Comparison of ENCODE assay signal across 14 cellular contexts in the genomic region with DNA sequence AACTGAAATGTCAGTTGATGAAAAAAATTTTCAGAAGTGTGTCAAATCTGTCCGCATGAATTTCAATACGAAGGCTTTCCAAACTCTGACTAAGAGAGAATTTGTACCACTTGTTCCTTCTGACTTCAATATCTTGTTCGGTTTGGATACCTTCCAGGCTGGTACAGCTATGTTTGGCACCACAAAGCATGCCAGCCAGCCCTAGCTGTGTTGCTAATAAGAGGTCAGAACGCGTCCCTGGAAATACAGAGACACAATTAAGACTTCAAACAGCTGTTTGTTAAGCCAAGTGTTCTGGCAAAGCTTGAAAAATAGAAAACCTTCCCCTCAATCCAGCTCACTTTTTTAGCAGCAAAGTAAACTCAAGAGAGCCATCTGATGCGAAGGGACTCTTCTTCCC. TPM values are rescaled to one million over a fixed set of nuclear protein-coding genes. Genes with fewer than 3 reads are reported as not detected.
DNase-seq lines count a peak whose midpoint lies in the region; ATAC-seq, FAIRE-seq and TF ChIP-seq lines count a peak whose summit lies in the region.
"Had no signal": no experiment of that assay in that cellular context is flagged by ENCODE, and none has a peak within 500 bp of the region (broad histone marks: within the 10 kb centered on the region; RNA-seq: fewer than 3 reads in every experiment).

No MANE protein-coding gene starts in this region.

- TF ChIP-seq CTCF in HepG2 (CRISPR knock-in tag; IDR thresholded peaks at IDR 0.05) = no peak

- no peak overlapping the region for H3K9ac ChIP-seq in HepG2 (ENCODE audit: insufficient read depth, low read depth, low read length)
- no peak overlapping the region for H3K9ac ChIP-seq in stomach smooth muscle (ENCODE audit: low read length in 2 of 2)

- H4K20me1 ChIP-seq in HepG2 (ENCODE audit: insufficient read depth, low read length) = no peaks in the 10 kb centered on the region; the same call in 1 of the 2 replicates

- POLR2A ChIA-PET in HepG2 (lab: Yijun Ruan, JAX) = interaction anchor here (1.2 to 1.5 kb wide), 2 partner anchors 24 to 81 kb away, joined by 3 to 4 read pairs; a partner anchor contains a TSS

- CTCF ChIA-PET in HepG2 (lab: Yijun Ruan, JAX; ENCODE audit: low intra/inter-chr PET ratio, low total read pairs) = no interaction called here

- no peak overlapping the region for H3K4me3 ChIP-seq in HepG2 (replicated peaks in 1 of 3; ENCODE audit: insufficient read depth in 1 of 3, low read depth in 2 of 3, low read length in 3 of 3)
- H3K4me3 ChIP-seq in stomach smooth muscle (ENCODE audit: low read length in 2 of 2) = peak overlapping the region in 1 of 2 donors; percentile 44
- H3K4me3 ChIP-seq: lung had no signal

- no peaks in the 10 kb centered on the region for H3K27me3 ChIP-seq in HepG2 (ENCODE audit: control insufficient read depth in 1 of 2, insufficient read depth in 2 of 2, low read length in 2 of 2)
- H3K27me3 ChIP-seq in stomach smooth muscle (ENCODE audit: control insufficient read depth in 1 of 2, insufficient read depth in 2 of 2, low read length in 2 of 2) = no peaks in the 10 kb centered on the region
- H3K27me3 ChIP-seq: foreskin keratinocyte had no signal

- H3K79me2 ChIP-seq in HepG2 (ENCODE audit: insufficient read depth, low read length) = peaks cover 94% of the 10 kb centered on the region

- peak overlapping the region; percentile 46 for H3K27ac ChIP-seq in caudate nucleus (ENCODE audit: low read depth, low read length)
- no peak overlapping the region for H3K27ac ChIP-seq in HepG2 (ENCODE audit: extremely low read length, insufficient read depth, low read length)
- peak overlapping the region; percentile 46 for H3K27ac ChIP-seq in stomach smooth muscle (ENCODE audit: low read length)
- H3K27ac ChIP-seq: foreskin keratinocyte, RWPE1 had no signal

- TF ChIP-seq POLR2A in HepG2 (IDR thresholded peaks at IDR 0.05; ENCODE audit: insufficient read depth in 1 of 2, low read depth in 2 of 2, low read length in 2 of 2) = no peak

- 83% methylated on average over 6 of the region's 6 CpGs for WGBS in HepG2 (ENCODE audit: low lambda C conversion rate)

- H2AFZ ChIP-seq in HepG2 (ENCODE audit: low read length) = no peak overlapping the region

- ATAC-seq in HepG2 (no peak), GM21390 (IDR thresholded peaks at IDR 0.05; ENCODE audit: unreplicated experiment) (no peak), GM19463 (IDR thresholded peaks at IDR 0.05; ENCODE audit: unreplicated experiment) (no peak)
- ATAC-seq: foreskin keratinocyte had no signal

- no peak for FAIRE-seq in HepG2 (lab: Jason Lieb, UNC)
- FAIRE-seq: colon, small intestine had no signal

- TF ChIP-seq EP300 in HepG2 (IDR thresholded peaks at IDR 0.05; ENCODE audit: low read depth in 2 of 2, low read length in 2 of 2) (no peak), HepG2 (CRISPR knock-in tag; IDR thresholded peaks at IDR 0.05; ENCODE audit: borderline replicate concordance) (no peak)

- H3K4me1 ChIP-seq in HepG2 (ENCODE audit: insufficient read depth, low read length) = peaks cover 45% of the 10 kb centered on the region
- H3K4me1 ChIP-seq in stomach smooth muscle (ENCODE audit: control insufficient read depth, insufficient read depth, low read length) = peaks cover 9% of the 10 kb centered on the region

- BruUV-seq in HepG2 (replicated peaks; lab: Mats Ljungman, UMichigan) = TSS peak; percentile 13

- TF ChIP-seq RAD21 in HepG2 (CRISPR knock-in tag; IDR thresholded peaks at IDR 0.05) = no peak

- no peaks in the 10 kb centered on the region for H3K9me3 ChIP-seq in HepG2 (ENCODE audit: low read length)
- H3K9me3 ChIP-seq in stomach smooth muscle (ENCODE audit: control insufficient read depth in 2 of 2, low read length in 2 of 2) = no peaks in the 10 kb centered on the region

- in situ Hi-C loops in HepG2 (cut with HindIII; ENCODE audit: extremely low pct_ligation_motif_present, low pct_unique_long_range_greater_than_20kb) = no loop called here

- peaks cover 7 to 13% of the 10 kb centered on the region in 2 experiments for H3K36me3 ChIP-seq in HepG2 (replicated peaks in 1 of 2; ENCODE audit: control insufficient read depth in 1 of 2, insufficient read depth in 2 of 2, low read length in 2 of 2)
- peaks cover 0 to 3% of the 10 kb centered on the region in 2 donors for H3K36me3 ChIP-seq in stomach smooth muscle (ENCODE audit: control insufficient read depth in 2 of 2, insufficient read depth in 2 of 2, low read length in 2 of 2)

- no peak overlapping the region for H3K4me2 ChIP-seq in HepG2 (ENCODE audit: low read depth, low read length)

- intact Hi-C loops in HepG2 (cut with micrococcal nuclease; ENCODE audit: unreplicated experiment) = no loop called here

- DNase-seq in NCI-H446 treated with DMSO at 0.1 percent for 48 hours (lab: John Stamatoyannopoulos, UW) (peak; percentile 67), caudate nucleus (lab: John Stamatoyannopoulos, UW) (peak in 9 of 61 donors; percentile 3 to 58 (median 11)), HepG2 (ENCODE audit: low spot score) (no peak), NCI-H2081 (lab: John Stamatoyannopoulos, UW) (no peak)
- DNase-seq in activated CD8-positive, alpha-beta memory T cell treated with anti-CD3 and anti-CD28 coated beads, Interleukin-2, amount 50 U/mL, for 4 hours = no peak
- DNase-seq: foreskin keratinocyte, KBM-7, small intestine had no signal

TF ChIP-seq in HepG2, 621 proteins besides CTCF, POLR2A, EP300 and RAD21 (continues in another document):
- no peak for TF ChIP-seq PITX1 (CRISPR knock-in tag; IDR thresholded peaks at IDR 0.05)
- TF ChIP-seq MLLT10 (CRISPR knock-in tag; IDR thresholded peaks at IDR 0.05) = no peak
- no peak for TF ChIP-seq MZF1 (CRISPR knock-in tag; IDR thresholded peaks at IDR 0.05; ENCODE audit: borderline replicate concordance)
- no peak for TF ChIP-seq EZH2 (conservative IDR thresholded peaks at IDR 0.05; ENCODE audit: low read depth, low read length)
- TF ChIP-seq MTF1 (CRISPR knock-in tag; IDR thresholded peaks at IDR 0.05) = no peak
- TF ChIP-seq ATM (IDR thresholded peaks at IDR 0.05; ENCODE audit: borderline replicate concordance) = no peak
- TF ChIP-seq ZNF644 (CRISPR knock-in tag; IDR thresholded peaks at IDR 0.05; ENCODE audit: low read depth) = no peak
- TF ChIP-seq ZNF547 (CRISPR knock-in tag; IDR thresholded peaks at IDR 0.05) = no peak
- no peak for TF ChIP-seq ZNF160 (CRISPR knock-in tag; IDR thresholded peaks at IDR 0.05)
- TF ChIP-seq ARNTL (CRISPR knock-in tag; IDR thresholded peaks at IDR 0.05) = no peak
- TF ChIP-seq, protein P1, sequence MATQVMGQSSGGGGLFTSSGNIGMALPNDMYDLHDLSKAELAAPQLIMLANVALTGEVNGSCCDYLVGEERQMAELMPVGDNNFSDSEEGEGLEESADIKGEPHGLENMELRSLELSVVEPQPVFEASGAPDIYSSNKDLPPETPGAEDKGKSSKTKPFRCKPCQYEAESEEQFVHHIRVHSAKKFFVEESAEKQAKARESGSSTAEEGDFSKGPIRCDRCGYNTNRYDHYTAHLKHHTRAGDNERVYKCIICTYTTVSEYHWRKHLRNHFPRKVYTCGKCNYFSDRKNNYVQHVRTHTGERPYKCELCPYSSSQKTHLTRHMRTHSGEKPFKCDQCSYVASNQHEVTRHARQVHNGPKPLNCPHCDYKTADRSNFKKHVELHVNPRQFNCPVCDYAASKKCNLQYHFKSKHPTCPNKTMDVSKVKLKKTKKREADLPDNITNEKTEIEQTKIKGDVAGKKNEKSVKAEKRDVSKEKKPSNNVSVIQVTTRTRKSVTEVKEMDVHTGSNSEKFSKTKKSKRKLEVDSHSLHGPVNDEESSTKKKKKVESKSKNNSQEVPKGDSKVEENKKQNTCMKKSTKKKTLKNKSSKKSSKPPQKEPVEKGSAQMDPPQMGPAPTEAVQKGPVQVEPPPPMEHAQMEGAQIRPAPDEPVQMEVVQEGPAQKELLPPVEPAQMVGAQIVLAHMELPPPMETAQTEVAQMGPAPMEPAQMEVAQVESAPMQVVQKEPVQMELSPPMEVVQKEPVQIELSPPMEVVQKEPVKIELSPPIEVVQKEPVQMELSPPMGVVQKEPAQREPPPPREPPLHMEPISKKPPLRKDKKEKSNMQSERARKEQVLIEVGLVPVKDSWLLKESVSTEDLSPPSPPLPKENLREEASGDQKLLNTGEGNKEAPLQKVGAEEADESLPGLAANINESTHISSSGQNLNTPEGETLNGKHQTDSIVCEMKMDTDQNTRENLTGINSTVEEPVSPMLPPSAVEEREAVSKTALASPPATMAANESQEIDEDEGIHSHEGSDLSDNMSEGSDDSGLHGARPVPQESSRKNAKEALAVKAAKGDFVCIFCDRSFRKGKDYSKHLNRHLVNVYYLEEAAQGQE (IDR thresholded peaks at IDR 0.05; ENCODE audit: borderline replicate concordance in 1 of 2, low read depth in 1 of 2, low read length in 2 of 2) = no peak
- TF ChIP-seq ZNF251 (CRISPR knock-in tag; IDR thresholded peaks at IDR 0.05) = no peak
- no peak for TF ChIP-seq ZNF143 (CRISPR knock-in tag; IDR thresholded peaks at IDR 0.05)

RNA-seq across cellular contexts. Expression of a gene that starts 35.2 kb away (rescaled TPM):
- 92.3 and 95.7 TPM in 2 replicates for total RNA-seq in HepG2 (2016; rRNA removed; fragmentation: Illumina TruSeq; extraction: Trizol)
- 9.5 and 11.4 TPM in 2 replicates for total RNA-seq in HepG2 (2016; cell fraction: cytosol; rRNA removed; fragmentation: Illumina TruSeq; extraction: Trizol; ENCODE audit: low read depth)
- total RNA-seq in HepG2 (2016; cell fraction: insoluble cytoplasmic fraction; rRNA removed; fragmentation: Illumina TruSeq; extraction: Trizol) = 81.8 and 96.0 TPM in 2 replicates
- total RNA-seq in HepG2 (2016; cell fraction: membrane; rRNA removed; fragmentation: Illumina TruSeq; extraction: Trizol) = 34.4 and 43.9 TPM in 2 replicates
- total RNA-seq in HepG2 (2016; cell fraction: nucleus; rRNA removed; fragmentation: Illumina TruSeq; extraction: Trizol) = 44.5 and 52.3 TPM in 2 replicates
- 67.9 and 84.6 TPM in 2 replicates for polyA plus RNA-seq in HepG2 (2011; rRNA removed)
- 65.4 and 67.1 TPM in 2 replicates for polyA plus RNA-seq in HepG2 (2011; cell fraction: cytosol; rRNA removed)
- polyA plus RNA-seq in HepG2 (2011; cell fraction: nucleus; rRNA removed) = 28.7 and 29.6 TPM in 2 replicates
- 66.8 and 70.9 TPM in 2 replicates for polyA plus RNA-seq in HepG2 (2012)
- polyA plus RNA-seq in HepG2 (2016; cell fraction: cytosol; fragmentation: Illumina TruSeq; extraction: Trizol; ENCODE audit: low read depth) = 13.1 and 18.8 TPM in 2 replicates
- polyA plus RNA-seq in HepG2 (2016; cell fraction: insoluble cytoplasmic fraction; fragmentation: Illumina TruSeq; extraction: Trizol; ENCODE audit: low read depth) = 142 and 160 TPM in 2 replicates
- 28.8 and 38.8 TPM in 2 replicates for polyA plus RNA-seq in HepG2 (2016; cell fraction: membrane; fragmentation: Illumina TruSeq; extraction: Trizol; ENCODE audit: low read depth)
- 76.0 and 89.2 TPM in 2 replicates for polyA plus RNA-seq in HepG2 (2016; cell fraction: nucleus; fragmentation: Illumina TruSeq; extraction: Trizol; ENCODE audit: insufficient read depth, low read depth)
- polyA minus RNA-seq in HepG2 (2011; rRNA and poly(A)+ RNA removed; ENCODE audit: low replicate concordance) = 55.3 and 73.1 TPM in 2 replicates
- 26.1 and 30.8 TPM in 2 replicates for polyA minus RNA-seq in HepG2 (2011; cell fraction: cytosol; rRNA and poly(A)+ RNA removed)
- 44.4 and 46.2 TPM in 2 replicates for polyA minus RNA-seq in HepG2 (2011; cell fraction: nucleus; rRNA and poly(A)+ RNA removed)
